ENCODE assay signal across 8 cellular contexts in genomic region chr22:41946360-41947180, GRCh38. TPM values are rescaled to one million over a fixed set of nuclear protein-coding genes. Genes with fewer than 3 reads are reported as not detected.
DNase-seq lines count a peak whose midpoint lies in the region; ATAC-seq and TF ChIP-seq lines count a peak whose summit lies in the region.

Gene CENPM, minus strand, starts transcription at chr22:41947152. Its CDS starts 76 bp downstream, at chr22:41947076.

- intact Hi-C loops in T-helper 1 cell treated with Interleukin-12 subunit alpha and Interleukin-12 subunit beta and Interleukin-4 antibody, amounts not matched to agents 30 ng/mL and 1 ng/mL, for 36 hours (cut with micrococcal nuclease): loop anchor here (1.0 to 10.0 kb wide), 9 partner anchors 11 to 660 kb away; partner anchors contain the start of genes NAGA, NDUFA6, POLR3H and RANGAP1
- intact Hi-C loops in heart right ventricle (cut with DNase I): no loop called here

- peak; percentile 80 for ATAC-seq in HG02852 (IDR thresholded peaks at IDR 0.05; ENCODE audit: unreplicated experiment)
- ATAC-seq in heart right ventricle: peak; percentile 96 to 99 (median 98)
- peak; percentile 98 to 99 for ATAC-seq in upper lobe of left lung (ENCODE audit: low FRiP score in 2 of 2)

- DNase-seq in GM13976 (ENCODE audit: low spot score) (peak; percentile 90), NCI-H146 (lab: John Stamatoyannopoulos, UW) (peak; percentile 94), amniotic epithelial cell (ENCODE audit: low read depth) (peak; percentile 88), heart right ventricle (peak; percentile 89 to 93), pons (ENCODE audit: low spot score) (peak; percentile 88), upper lobe of left lung (peak; percentile 89 to 97)

- TF ChIP-seq EP300 in upper lobe of left lung (IDR thresholded peaks at IDR 0.05): no peak

- H3K27me3 ChIP-seq in heart right ventricle (peaks cover 0 to 6% (median 0%) of the 10 kb centered on the region in 7 donors), upper lobe of left lung (no peaks in the 10 kb centered on the region)

- H3K9me3 ChIP-seq in heart right ventricle: no peaks in the 10 kb centered on the region
- H3K9me3 ChIP-seq in upper lobe of left lung: no peaks in the 10 kb centered on the region

- peak within 1 kb of the TSS; percentile 39 to 87 (median 65) for H3K4me3 ChIP-seq in heart right ventricle
- H3K4me3 ChIP-seq in upper lobe of left lung: peak within 1 kb of the TSS; percentile 80 to 90 (median 82)

- peak within 1 kb of the TSS in 4 of 10 donors; percentile 7 to 71 (median 34) for H3K27ac ChIP-seq in heart right ventricle
- H3K27ac ChIP-seq in upper lobe of left lung: peak within 1 kb of the TSS in 2 of 4 donors; percentile 16 to 72

- H3K36me3 ChIP-seq in heart right ventricle (no peaks in the 10 kb centered on the region), upper lobe of left lung (no peaks in the 10 kb centered on the region)

- in situ Hi-C loops in GM13976 (cut with MboI; ENCODE audit: low sequenced_read_pairs, unreplicated experiment): no loop called here

- TF ChIP-seq CTCF in GM13976 (IDR thresholded peaks at IDR 0.05; ENCODE audit: borderline replicate concordance, control extremely low read depth, extremely low read depth, insufficient read depth, missing control alignments): no peak
- TF ChIP-seq CTCF in heart right ventricle (IDR thresholded peaks at IDR 0.05): peak in 3 of 9 donors; percentile 20 to 31 (median 23)
- peak in 2 of 6 experiments; percentile 18 to 31 for TF ChIP-seq CTCF in upper lobe of left lung (IDR thresholded peaks at IDR 0.05)

- H3K4me1 ChIP-seq in heart right ventricle (peaks cover 0 to 24% (median 13%) of the 10 kb centered on the region in 9 donors), upper lobe of left lung (peaks cover 8 to 16% (median 14%) of the 10 kb centered on the region in 4 donors)

- TF ChIP-seq POLR2A in upper lobe of left lung (IDR thresholded peaks at IDR 0.05): no peak

- 0% methylated on average over 60 to 63 of the region's 63 CpGs for WGBS in heart right ventricle, 2 donors
- 0 to 7% methylated on average over 3 to 13 of the region's 63 CpGs for WGBS in upper lobe of left lung, 2 donors

RNA-seq across cellular contexts. Expression of gene CENPM, which starts in this region (rescaled TPM):
- total RNA-seq in T-helper 1 cell treated with Interleukin-12 subunit alpha and Interleukin-12 subunit beta and Interleukin-4 antibody, amounts not matched to agents 30 ng/mL and 1 ng/mL, for 36 hours: 50.5 and 53.5 TPM in 2 replicates
- total RNA-seq in heart right ventricle (1 to 10 TPM in 1 of 10 donors, under 1 TPM in 5, not detected in 4; 0.34 to 3.5 (median 0.66) TPM), upper lobe of left lung (1 to 10 TPM in 5 of 6 donors, not detected in 1; 1.9 to 9.9 (median 7.3) TPM)
- polyA plus RNA-seq in heart right ventricle: 1 to 10 TPM; 1.0 to 1.7 TPM
